Comparison of ENCODE assay signal across 8 cellular contexts in the genomic region with DNA sequence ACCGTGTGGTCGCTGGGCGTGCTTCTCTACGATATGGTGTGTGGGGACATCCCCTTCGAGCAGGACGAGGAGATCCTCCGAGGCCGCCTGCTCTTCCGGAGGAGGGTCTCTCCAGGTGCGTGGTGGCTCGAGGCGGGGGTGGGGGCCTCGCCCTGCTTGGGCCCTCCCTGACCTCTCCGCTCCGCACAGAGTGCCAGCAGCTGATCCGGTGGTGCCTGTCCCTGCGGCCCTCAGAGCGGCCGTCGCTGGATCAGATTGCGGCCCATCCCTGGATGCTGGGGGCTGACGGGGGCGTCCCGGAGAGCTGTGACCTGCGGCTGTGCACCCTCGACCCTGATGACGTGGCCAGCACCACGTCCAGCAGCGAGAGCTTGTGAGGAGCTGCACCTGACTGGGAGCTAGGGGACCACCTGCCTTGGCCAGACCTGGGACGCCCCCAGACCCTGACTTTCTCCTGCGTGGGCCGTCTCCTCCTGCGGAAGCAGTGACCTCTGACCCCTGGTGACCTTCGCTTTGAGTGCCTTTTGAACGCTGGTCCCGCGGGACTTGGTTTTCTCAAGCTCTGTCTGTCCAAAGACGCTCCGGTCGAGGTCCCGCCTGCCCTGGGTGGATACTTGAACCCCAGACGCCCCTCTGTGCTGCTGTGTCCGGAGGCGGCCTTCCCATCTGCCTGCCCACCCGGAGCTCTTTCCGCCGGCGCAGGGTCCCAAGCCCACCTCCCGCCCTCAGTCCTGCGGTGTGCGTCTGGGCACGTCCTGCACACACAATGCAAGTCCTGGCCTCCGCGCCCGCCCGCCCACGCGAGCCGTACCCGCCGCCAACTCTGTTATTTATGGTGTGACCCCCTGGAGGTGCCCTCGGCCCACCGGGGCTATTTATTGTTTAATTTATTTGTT. TPM values are rescaled to one million over a fixed set of nuclear protein-coding genes. Genes with fewer than 3 reads are reported as not detected.
DNase-seq lines count a peak whose midpoint lies in the region; ATAC-seq and TF ChIP-seq lines count a peak whose summit lies in the region.

No MANE protein-coding gene starts in this region.

- peaks cover 59% of the 10 kb centered on the region for H3K4me1 Mint-ChIP-seq in activated B cell treated with CpG ODN at 0.5 μM for 24 hours

- no peak for DNase-seq in activated B cell treated with CpG ODN at 0.5 μM for 24 hours
- DNase-seq in fibroblast of lung (ENCODE audit: low read depth in 2 of 2) = no peak
- DNase-seq in osteoblast (ENCODE audit: insufficient read length, low spot score, missing footprints) = peak; percentile 86
- DNase-seq in DMS153 (lab: John Stamatoyannopoulos, UW) = no peak
- no peak for DNase-seq in germinal center (ENCODE audit: low spot score)
- DNase-seq in activated effector memory CD4-positive, alpha-beta T cell treated with Interleukin-2 at 50 U/mL for 16 hours = no peak
- DNase-seq in SKM-1 treated with dmso at 0.1 percent for 144 hours (lab: John Stamatoyannopoulos, UW; ENCODE audit: unreplicated experiment) = no peak

- no peak overlapping the region for H2AFZ ChIP-seq in fibroblast of lung (ENCODE audit: low read length)
- H2AFZ ChIP-seq in osteoblast (ENCODE audit: low read length) = peak overlapping the region; percentile 72

- peak overlapping the region; percentile 82 for H3K9ac ChIP-seq in fibroblast of lung (ENCODE audit: insufficient read depth, low read length)

- H3K4me2 ChIP-seq in fibroblast of lung (ENCODE audit: extremely low read depth, insufficient read depth, low read length) (peak overlapping the region; percentile 95), osteoblast (ENCODE audit: insufficient read depth, low read length) (peak overlapping the region; percentile 86)

- CTCF ChIA-PET in activated B cell treated with CpG ODN at 0.5 μM for 24 hours (lab: Charles Lee) = interaction anchor here (1.4 to 4.6 kb wide), 4 partner anchors 27 to 68 kb away, joined by 4 to 36 read pairs (median 10); no protein-coding TSS in a partner anchor

- H3K9me3 ChIP-seq in fibroblast of lung (ENCODE audit: control insufficient read depth, insufficient read depth, low read depth, low read length) (no peaks in the 10 kb centered on the region), osteoblast (ENCODE audit: low read depth, low read length) (no peaks in the 10 kb centered on the region)

- H3K4me1 ChIP-seq in fibroblast of lung (ENCODE audit: control insufficient read depth, extremely low read depth, insufficient read depth, low read length) = peaks cover 31% of the 10 kb centered on the region
- peaks cover 30% of the 10 kb centered on the region for H3K4me1 ChIP-seq in osteoblast (ENCODE audit: insufficient read depth, low read length)

- H3K27ac Mint-ChIP-seq in activated B cell treated with CpG ODN at 0.5 μM for 24 hours = peak overlapping the region; percentile 80

- peaks cover 33% of the 10 kb centered on the region for H3K36me3 Mint-ChIP-seq in activated B cell treated with CpG ODN at 0.5 μM for 24 hours (ENCODE audit: low read depth)

- intact Hi-C loops in activated B cell treated with CpG ODN at 0.5 μM for 24 hours (cut with micrococcal nuclease) = loop anchor here (1.0 to 10.0 kb wide), 3 partner anchors 21 to 582 kb away; partner anchors contain the start of gene KLHDC7B

- H3K27me3 ChIP-seq in fibroblast of lung (ENCODE audit: control insufficient read depth, insufficient read depth, low read length) = no peaks in the 10 kb centered on the region
- H3K27me3 ChIP-seq in osteoblast (ENCODE audit: insufficient read depth, low read length) = no peaks in the 10 kb centered on the region

- H3K4me3 Mint-ChIP-seq in activated B cell treated with CpG ODN at 0.5 μM for 24 hours = peak overlapping the region; percentile 91

- no peak for ATAC-seq in activated B cell treated with CpG ODN at 0.5 μM for 24 hours (ENCODE audit: low read depth)

- H3K79me2 ChIP-seq in fibroblast of lung (ENCODE audit: control insufficient read depth, insufficient read depth, low read length) (peaks cover 38% of the 10 kb centered on the region), osteoblast (ENCODE audit: insufficient read depth, low read length) (peaks cover 37% of the 10 kb centered on the region)

- peak overlapping the region; percentile 93 for H3K27ac ChIP-seq in fibroblast of lung (ENCODE audit: insufficient read depth, low read length)
- peak overlapping the region; percentile 83 for H3K27ac ChIP-seq in osteoblast (ENCODE audit: low read depth, low read length)

- H3K9me3 Mint-ChIP-seq in activated B cell treated with CpG ODN at 0.5 μM for 24 hours = no peaks in the 10 kb centered on the region

- H4K20me1 ChIP-seq in fibroblast of lung (ENCODE audit: control insufficient read depth, extremely low read depth, insufficient read depth, low read length) (no peaks in the 10 kb centered on the region), osteoblast (ENCODE audit: insufficient read depth, low read length) (peaks cover 13% of the 10 kb centered on the region)

- H3K27me3 Mint-ChIP-seq in activated B cell treated with CpG ODN at 0.5 μM for 24 hours = no peaks in the 10 kb centered on the region

- peaks cover 25% of the 10 kb centered on the region for H3K36me3 ChIP-seq in fibroblast of lung (ENCODE audit: control insufficient read depth, insufficient read depth, low read length)
- peaks cover 14% of the 10 kb centered on the region for H3K36me3 ChIP-seq in osteoblast (ENCODE audit: insufficient read depth, low read length)

- H3K4me3 ChIP-seq in GM08714 (ENCODE audit: low read length) = peak overlapping the region; percentile 66; the same call in 1 of the 2 replicates
- H3K4me3 ChIP-seq in fibroblast of lung (replicated peaks in 1 of 4; ENCODE audit: control extremely low read depth in 1 of 4, insufficient read depth in 1 of 4, low read depth in 3 of 4, low read length in 4 of 4) = peak overlapping the region; percentile 59 to 84 (median 70)
- peak overlapping the region; percentile 78 for H3K4me3 ChIP-seq in osteoblast (ENCODE audit: insufficient read depth, low read length)

- POLR2A ChIA-PET in activated B cell treated with CpG ODN at 0.5 μM for 24 hours (lab: Charles Lee) = interaction anchor here (0.6 to 18.9 kb wide), 16 partner anchors 8 to 258 kb away, joined by 3 to 828 read pairs (median 8); partner anchors contain the start of genes ALG12 and CRELD2

- no peak for TF ChIP-seq CTCF in activated B cell treated with CpG ODN at 0.5 μM for 24 hours (IDR thresholded peaks at IDR 0.05)
- no peak for TF ChIP-seq CTCF in fibroblast of lung (conservative IDR thresholded peaks at IDR 0.05 in 1 of 2, IDR thresholded peaks at IDR 0.05 in 1 of 2; ENCODE audit: low read depth in 1 of 2, low read length in 2 of 2)
- no peak for TF ChIP-seq CTCF in osteoblast (IDR thresholded peaks at IDR 0.05; ENCODE audit: extremely low read depth, low read depth, low read length)

RNA-seq across cellular contexts. Expression of gene PIM3, which starts 2.4 kb away (rescaled TPM):
- total RNA-seq in activated B cell treated with CpG ODN at 0.5 μM for 24 hours (79.8 and 91.7 TPM in 2 replicates), fibroblast of lung (40.1 and 47.7 TPM in 2 replicates), osteoblast (14.4 and 19.9 TPM in 2 replicates)
- polyA plus RNA-seq in fibroblast of lung = 6.8 and 8.0 TPM in 2 replicates
- 14.3 and 19.7 TPM in 2 replicates for polyA plus RNA-seq in fibroblast of lung (2012)
- polyA minus RNA-seq in fibroblast of lung (ENCODE audit: low replicate concordance) = 4.2 and 8.5 TPM in 2 replicates

RNA-seq across cellular contexts. Expression of gene CRELD2, which starts 44.6 kb away (rescaled TPM):
- total RNA-seq in activated B cell treated with CpG ODN at 0.5 μM for 24 hours = 44.5 and 45.0 TPM in 2 replicates
- total RNA-seq in fibroblast of lung = 41.3 and 56.6 TPM in 2 replicates
- polyA plus RNA-seq in fibroblast of lung = 45.3 and 50.9 TPM in 2 replicates
- 55.8 and 68.2 TPM in 2 replicates for polyA plus RNA-seq in fibroblast of lung (2012)
- polyA minus RNA-seq in fibroblast of lung (ENCODE audit: low replicate concordance) = 6.0 and 12.3 TPM in 2 replicates
- 28.0 and 31.1 TPM in 2 replicates for total RNA-seq in osteoblast

RNA-seq across cellular contexts. Expression of gene ALG12, which starts 44.8 kb away (rescaled TPM):
- total RNA-seq in activated B cell treated with CpG ODN at 0.5 μM for 24 hours (15.5 and 18.2 TPM in 2 replicates), fibroblast of lung (19.0 and 21.3 TPM in 2 replicates), osteoblast (18.8 and 20.0 TPM in 2 replicates)
- 9.6 and 10.5 TPM in 2 replicates for polyA plus RNA-seq in fibroblast of lung
- polyA plus RNA-seq in fibroblast of lung (2012) = 16.4 and 16.8 TPM in 2 replicates
- 18.8 and 19.1 TPM in 2 replicates for polyA minus RNA-seq in fibroblast of lung (ENCODE audit: low replicate concordance)

RNA-seq across cellular contexts. Expression of gene IL17REL, which starts 49.6 kb away (rescaled TPM):
- total RNA-seq in activated B cell treated with CpG ODN at 0.5 μM for 24 hours (0.15 and 0.31 TPM in 2 replicates), fibroblast of lung (under 0.01 TPM in 1 of 2 replicates, not detected in the other), osteoblast (not detected in 2 replicates)
- not detected in 2 replicates for polyA plus RNA-seq in fibroblast of lung
- not detected in 2 replicates for polyA plus RNA-seq in fibroblast of lung (2012)
- polyA minus RNA-seq in fibroblast of lung (ENCODE audit: low replicate concordance) = not detected in 2 replicates
